ENCODE assay signal across 32 cellular contexts in genomic region chr6:141624301-141624700, GRCh38.
DNase-seq lines count a peak whose midpoint lies in the region; ATAC-seq and TF ChIP-seq lines count a peak whose summit lies in the region.
"Had no signal": no experiment of that assay in that cellular context is flagged by ENCODE, and none has a peak within 500 bp of the region (broad histone marks: within the 10 kb centered on the region; RNA-seq: fewer than 3 reads in every experiment).

No MANE protein-coding gene starts in this region.

- no CpG with 5 or more reads among the region's 3 CpGs for WGBS in neuronal stem cell (ENCODE audit: extremely low coverage in 2 of 2, insufficient read length in 2 of 2, insufficient replicate concordance in 1 of 2), 2 donors
- no CpG with 5 or more reads among the region's 3 CpGs for WGBS in trophoblast cell (ENCODE audit: extremely low coverage, insufficient coverage, insufficient read length)

- no peak overlapping the region for H2BK120ac ChIP-seq in neuronal stem cell (ENCODE audit: low read depth, low read length)
- H2BK120ac ChIP-seq in trophoblast cell (ENCODE audit: insufficient read depth, low read length, poor library complexity): no peak overlapping the region

- H3K4ac ChIP-seq in neuronal stem cell (ENCODE audit: low read length): no peak overlapping the region
- H3K4ac ChIP-seq in trophoblast cell (ENCODE audit: low read depth, low read length): no peak overlapping the region

- H3K23ac ChIP-seq in neuronal stem cell (ENCODE audit: low read depth, low read length, poor library complexity): no peak overlapping the region
- H3K23ac ChIP-seq in trophoblast cell (ENCODE audit: low read length): no peak overlapping the region

- no peak overlapping the region for H3K4me3 ChIP-seq in PC-9
- no peak overlapping the region for H3K4me3 ChIP-seq in neuronal stem cell (ENCODE audit: low read length in 2 of 2)
- H3K4me3 ChIP-seq in osteoblast (ENCODE audit: insufficient read depth, low read length): no peak overlapping the region
- no peak overlapping the region for H3K4me3 ChIP-seq in trophoblast cell (ENCODE audit: low read depth, low read length)
- H3K4me3 ChIP-seq: A549; BLaER1; BLaER1 treated with 17β-estradiol and CSF1 and Interleukin-3, amounts not matched to agents 10 nM and 100 nM had no signal

- H2AK5ac ChIP-seq in neuronal stem cell (ENCODE audit: low read depth, low read length) (no peak overlapping the region), trophoblast cell (ENCODE audit: low read length) (no peak overlapping the region)

- POLR2A ChIA-PET in PC-9 (lab: Charles Lee; ENCODE audit: unreplicated experiment): no interaction called here

- TF ChIP-seq CTCF in PC-9 (conservative IDR thresholded peaks at IDR 0.05) (no peak), osteoblast (IDR thresholded peaks at IDR 0.05; ENCODE audit: extremely low read depth, low read depth, low read length) (no peak)

- H4K8ac ChIP-seq in neuronal stem cell (ENCODE audit: low read depth, low read length) (no peak overlapping the region), trophoblast cell (ENCODE audit: low read depth, low read length) (no peak overlapping the region)

- no peak overlapping the region for H3K14ac ChIP-seq in neuronal stem cell (ENCODE audit: low read length)
- no peak overlapping the region for H3K14ac ChIP-seq in trophoblast cell (ENCODE audit: low read length)

- no peaks in the 10 kb centered on the region for H3K27me3 ChIP-seq in PC-9 (ENCODE audit: insufficient read depth, low read depth)
- H3K27me3 ChIP-seq in neuronal stem cell (ENCODE audit: control insufficient read depth in 3 of 3, insufficient read depth in 3 of 3, low read depth in 1 of 3, low read length in 3 of 3): no peaks in the 10 kb centered on the region
- H3K27me3 ChIP-seq in osteoblast (ENCODE audit: insufficient read depth, low read length): no peaks in the 10 kb centered on the region
- H3K27me3 ChIP-seq in trophoblast cell (ENCODE audit: insufficient read depth, low read length): no peaks in the 10 kb centered on the region
- H3K27me3 ChIP-seq: BE2C; BLaER1; BLaER1 treated with 17β-estradiol and CSF1 and Interleukin-3, amounts not matched to agents 10 nM and 100 nM had no signal

- no peak overlapping the region for H3K27ac ChIP-seq in PC-9
- H3K27ac ChIP-seq in neuronal stem cell (replicated peaks; ENCODE audit: low read length): no peak overlapping the region
- H3K27ac ChIP-seq in osteoblast (ENCODE audit: low read depth, low read length): no peak overlapping the region
- no peak overlapping the region for H3K27ac ChIP-seq in trophoblast cell (ENCODE audit: low read depth, low read length)
- H3K27ac ChIP-seq: 22Rv1; A549; BLaER1; BLaER1 treated with 17β-estradiol and CSF1 and Interleukin-3, amounts not matched to agents 10 nM and 100 nM; C4-2B had no signal

- no peaks in the 10 kb centered on the region for H3K79me2 ChIP-seq in PC-9 (ENCODE audit: low read depth)
- H3K79me2 ChIP-seq in osteoblast (ENCODE audit: insufficient read depth, low read length): no peaks in the 10 kb centered on the region
- H3K79me2 ChIP-seq in trophoblast cell (ENCODE audit: control insufficient read depth, insufficient read depth, low read length, poor library complexity): no peaks in the 10 kb centered on the region

- H4K20me1 ChIP-seq in PC-9 (ENCODE audit: insufficient read depth) (no peaks in the 10 kb centered on the region), osteoblast (ENCODE audit: insufficient read depth, low read length) (no peaks in the 10 kb centered on the region)
- H4K20me1 ChIP-seq: BLaER1; BLaER1 treated with 17β-estradiol and CSF1 and Interleukin-3, amounts not matched to agents 10 nM and 100 nM had no signal

- no peak overlapping the region for H2BK5ac ChIP-seq in neuronal stem cell (ENCODE audit: low read length)
- H2BK5ac ChIP-seq in trophoblast cell (ENCODE audit: low read depth, low read length, poor library complexity): no peak overlapping the region

- H3K79me1 ChIP-seq in neuronal stem cell (ENCODE audit: low read depth, low read length) (no peaks in the 10 kb centered on the region), trophoblast cell (ENCODE audit: low read length) (no peaks in the 10 kb centered on the region)

- H3K36me3 ChIP-seq in PC-9 (ENCODE audit: low read depth) (no peaks in the 10 kb centered on the region), neuronal stem cell (replicated peaks in 1 of 2; ENCODE audit: control insufficient read depth in 2 of 2, insufficient read depth in 2 of 2, low read length in 2 of 2) (no peaks in the 10 kb centered on the region), osteoblast (ENCODE audit: insufficient read depth, low read length) (no peaks in the 10 kb centered on the region), trophoblast cell (ENCODE audit: control insufficient read depth in 1 of 2, insufficient read depth in 2 of 2, low read length in 2 of 2) (no peaks in the 10 kb centered on the region)
- H3K36me3 ChIP-seq: BE2C; BLaER1; BLaER1 treated with 17β-estradiol and CSF1 and Interleukin-3, amounts not matched to agents 10 nM and 100 nM had no signal

- DNase-seq in PC-9: no peak
- DNase-seq in neuronal stem cell (ENCODE audit: low spot score): no peak
- no peak for DNase-seq in osteoblast (ENCODE audit: insufficient read length, low spot score, missing footprints)
- peak; percentile 60 to 88 for DNase-seq in trophoblast cell
- no peak for DNase-seq in NCI-H1105 treated with DMSO at 0.1 percent for 48 hours (lab: John Stamatoyannopoulos, UW)
- DNase-seq in HT-29 (ENCODE audit: low spot score): no peak
- DNase-seq in NCI-H345 treated with DMSO at 0.1 percent for 48 hours (lab: John Stamatoyannopoulos, UW; ENCODE audit: unreplicated experiment): no peak
- DNase-seq: 8988T; ACHN; AML-193; BE2C; C1 segment of cervical spinal cord; Caco-2; Calu3; CD4-positive, alpha-beta memory T cell; CD4-positive, alpha-beta T cell; CD4-positive, CD25-positive, alpha-beta regulatory T cell; CD8-positive, alpha-beta memory T cell; CD8-positive, alpha-beta T cell; COR-L47; DMS 273 treated with DMSO at 0.1 percent for 48 hours; DMS153; DMS79; DMS79 treated with DMSO at 0.1 percent for 48 hours; DND-41; EL had no signal

- H2BK15ac ChIP-seq in neuronal stem cell (ENCODE audit: low read length): no peak overlapping the region

- no peak overlapping the region for H4K12ac ChIP-seq in trophoblast cell (ENCODE audit: low read depth, low read length)

- no peak overlapping the region for H2BK12ac ChIP-seq in neuronal stem cell (ENCODE audit: low read length)
- no peak overlapping the region for H2BK12ac ChIP-seq in trophoblast cell (ENCODE audit: low read length)

- H3K9ac ChIP-seq in neuronal stem cell (ENCODE audit: low read depth, low read length, poor library complexity) (no peak overlapping the region), trophoblast cell (ENCODE audit: low read length) (no peak overlapping the region)
- H3K9ac ChIP-seq: BLaER1; BLaER1 treated with 17β-estradiol and CSF1 and Interleukin-3, amounts not matched to agents 10 nM and 100 nM had no signal

- H3F3A ChIP-seq in PC-9 (ENCODE audit: insufficient read depth, low read depth): no peaks in the 10 kb centered on the region

- H3K9me3 ChIP-seq in PC-9 (ENCODE audit: insufficient read depth, low read depth): no peaks in the 10 kb centered on the region
- no peaks in the 10 kb centered on the region for H3K9me3 ChIP-seq in neuronal stem cell (replicated peaks in 1 of 2; ENCODE audit: control insufficient read depth in 2 of 2, insufficient read depth in 1 of 2, low read depth in 1 of 2, low read length in 2 of 2)
- H3K9me3 ChIP-seq in osteoblast (ENCODE audit: low read depth, low read length): no peaks in the 10 kb centered on the region
- no peaks in the 10 kb centered on the region for H3K9me3 ChIP-seq in trophoblast cell (ENCODE audit: insufficient read depth, low read depth, low read length)
- H3K9me3 ChIP-seq: A549; BE2C; BLaER1; BLaER1 treated with 17β-estradiol and CSF1 and Interleukin-3, amounts not matched to agents 10 nM and 100 nM; Caco-2 had no signal

- H3K18ac ChIP-seq in neuronal stem cell (ENCODE audit: low read length): no peak overlapping the region
- H3K18ac ChIP-seq in trophoblast cell (ENCODE audit: low read length): no peak overlapping the region

- 0 out of 2 replicates have a peak overlapping the region, but pooled peaks have one; percentile 43 for H2AFZ ChIP-seq in PC-9
- peak overlapping the region; percentile 62 for H2AFZ ChIP-seq in neuronal stem cell (ENCODE audit: low read length)
- peak overlapping the region; percentile 57 for H2AFZ ChIP-seq in osteoblast (ENCODE audit: low read length)
- H2AFZ ChIP-seq in trophoblast cell (ENCODE audit: insufficient read depth, low read length, poor library complexity): no peak overlapping the region

- intact Hi-C loops in PC-9 (cut with micrococcal nuclease; ENCODE audit: unreplicated experiment): no loop called here

- ATAC-seq in HG02571 (IDR thresholded peaks at IDR 0.05; ENCODE audit: unreplicated experiment): no peak
- ATAC-seq: A549; CD8-positive, alpha-beta T cell had no signal

- no peaks in the 10 kb centered on the region for H3K9me2 ChIP-seq in PC-9 (ENCODE audit: insufficient read depth)

- H4K91ac ChIP-seq in neuronal stem cell (ENCODE audit: low read depth, low read length, poor library complexity): no peak overlapping the region
- no peak overlapping the region for H4K91ac ChIP-seq in trophoblast cell (ENCODE audit: low read depth, low read length)

- BruUV-seq in PC-9 (replicated peaks; lab: Mats Ljungman, UMichigan): no TSS peak

- CTCF ChIA-PET in PC-9 (lab: Charles Lee): no interaction called here

- H3K4me1 ChIP-seq in PC-9 (replicated peaks; ENCODE audit: insufficient read depth) (no peaks in the 10 kb centered on the region), neuronal stem cell (ENCODE audit: control insufficient read depth in 2 of 2, insufficient read depth in 1 of 2, low read depth in 1 of 2, low read length in 2 of 2) (no peaks in the 10 kb centered on the region), osteoblast (ENCODE audit: insufficient read depth, low read length) (no peaks in the 10 kb centered on the region), trophoblast cell (ENCODE audit: control insufficient read depth in 1 of 2, insufficient read depth in 2 of 2, low read length in 2 of 2) (no peaks in the 10 kb centered on the region)
- H3K4me1 ChIP-seq: A549; BE2C; BLaER1; BLaER1 treated with 17β-estradiol and CSF1 and Interleukin-3, amounts not matched to agents 10 nM and 100 nM; Caco-2 had no signal

- H3K4me2 ChIP-seq in PC-9 (no peak overlapping the region), neuronal stem cell (ENCODE audit: insufficient read depth, low read length, poor library complexity, severe bottlenecking) (no peak overlapping the region), osteoblast (ENCODE audit: insufficient read depth, low read length) (no peak overlapping the region), trophoblast cell (ENCODE audit: low read length) (no peak overlapping the region)
- H3K4me2 ChIP-seq: A549; BLaER1; BLaER1 treated with 17β-estradiol and CSF1 and Interleukin-3, amounts not matched to agents 10 nM and 100 nM had no signal

Comparison
In these comparisons a context has a peak if more than half of its experiments do, and no peak if none do; other contexts are left out.
1. DNase-seq: peak in trophoblast cell (2 of 2); none in PC-9 (0 of 2), neuronal stem cell (single experiment), osteoblast (single experiment), NCI-H1105 treated with DMSO at 0.1 percent for 48 hours (single experiment), HT-29 (single experiment) and NCI-H345 treated with DMSO at 0.1 percent for 48 hours (single experiment).